8 cellular contexts compared by ENCODE assay signal in the genomic region with DNA sequence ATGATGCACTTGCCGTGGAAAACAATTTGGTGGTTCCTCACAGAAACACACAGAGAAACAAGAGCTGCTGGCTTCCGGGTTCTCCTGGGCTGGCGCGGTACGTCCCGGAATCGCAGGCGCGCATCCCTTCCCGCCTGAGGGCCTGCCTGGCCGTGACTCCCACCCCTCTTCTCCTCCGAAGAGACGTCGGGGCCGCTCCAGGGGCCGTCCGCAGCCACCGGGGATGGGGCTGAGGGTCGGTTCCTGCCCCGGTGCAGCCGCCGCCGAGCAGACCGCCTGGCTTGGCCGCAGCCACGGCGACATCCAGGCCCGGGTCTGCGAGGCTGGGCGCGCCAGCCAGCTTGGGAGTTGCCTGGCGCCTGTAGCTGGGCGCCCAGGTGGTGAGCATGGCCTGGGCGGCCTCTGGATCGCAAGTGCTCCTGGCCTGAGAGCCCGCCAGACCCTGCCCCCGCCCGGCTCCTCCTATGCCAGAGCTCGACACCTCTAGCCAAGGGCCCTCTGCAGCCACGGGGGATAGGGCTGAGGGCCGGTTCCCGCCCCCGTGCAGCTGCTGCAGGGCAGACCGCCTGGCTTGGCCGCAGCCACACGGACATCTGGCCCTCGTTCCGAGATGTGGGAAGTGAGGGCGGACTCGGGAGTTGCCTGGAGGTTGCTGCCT.
DNase-seq lines count a peak whose midpoint lies in the region; ATAC-seq and TF ChIP-seq lines count a peak whose summit lies in the region.
"Not testable (repeated sequence)": the region's sequence is repeated elsewhere in the genome, so short reads cannot be mapped to it uniquely, and the experiment has no call there.

No MANE protein-coding gene starts in this region.

- intact Hi-C loops in mammary epithelial cell (cut with micrococcal nuclease); right cardiac atrium (cut with DNase I); psoas muscle (cut with DNase I); upper lobe of right lung (cut with DNase I): not testable (repeated sequence)

- not testable (repeated sequence) for H3K4me3 Mint-ChIP-seq in WTC11

- H3K79me2 ChIP-seq in mammary epithelial cell (ENCODE audit: insufficient read depth, low read length) = not testable (repeated sequence)

- in situ Hi-C loops in mammary epithelial cell (cut with MboI; ENCODE audit: low sequenced_read_pairs in 2 of 2) = not testable (repeated sequence)

- H3K9me3 Mint-ChIP-seq in WTC11 = not testable (repeated sequence)

- peak; percentile 15 for ATAC-seq in GM21825 (IDR thresholded peaks at IDR 0.05; ENCODE audit: unreplicated experiment)
- ATAC-seq in HG03520 (IDR thresholded peaks at IDR 0.05; ENCODE audit: unreplicated experiment) = peak; percentile 32
- peak; percentile 4; the same call in 1 of the 2 replicates for ATAC-seq in WTC11
- ATAC-seq in right cardiac atrium = peak; percentile 38 to 45
- peak in 1 of 4 donors; percentile 27 for ATAC-seq in psoas muscle
- ATAC-seq in upper lobe of right lung = peak; percentile 29

- CTCF ChIA-PET in WTC11 (lab: Charles Lee); mammary epithelial cell (lab: Charles Lee; ENCODE audit: low non-redundant PET): not testable (repeated sequence)

- H3K27ac Mint-ChIP-seq in WTC11 = not testable (repeated sequence)

- not testable (repeated sequence) for TF ChIP-seq CTCF in GM12875 (IDR thresholded peaks at IDR 0.05; ENCODE audit: borderline replicate concordance, insufficient read depth, low read depth, low read length); WTC11 (IDR thresholded peaks at IDR 0.05); mammary epithelial cell (conservative IDR thresholded peaks at IDR 0.05 in 1 of 2, IDR thresholded peaks at IDR 0.05 in 1 of 2; ENCODE audit: extremely low read depth in 1 of 2, insufficient read depth in 1 of 2, low read depth in 1 of 2, low read length in 2 of 2); psoas muscle (IDR thresholded peaks at IDR 0.05); upper lobe of right lung (IDR thresholded peaks at IDR 0.05)

- 5% methylated on average over 45 of the region's 50 CpGs for WGBS in mammary epithelial cell (ENCODE audit: low coverage, missing lambda C conversion rate)
- WGBS in right cardiac atrium = 4% methylated on average over 45 of the region's 50 CpGs
- WGBS in psoas muscle, 3 donors = 4 to 9% (median 6%) methylated on average over 38 to 45 of the region's 50 CpGs

- POLR2A ChIA-PET in WTC11 (lab: Charles Lee) = not testable (repeated sequence)

- H3K4me1 Mint-ChIP-seq in WTC11 = not testable (repeated sequence)

- H3K27me3 ChIP-seq in mammary epithelial cell (ENCODE audit: insufficient read depth, low read length); right cardiac atrium (ENCODE audit: control insufficient read depth, insufficient read depth); upper lobe of right lung: not testable (repeated sequence)
- peaks cover 0 to 13% (median 2%) of the 10 kb centered on the region in 3 donors for H3K27me3 ChIP-seq in psoas muscle (ENCODE audit: insufficient read depth in 3 of 3, low read length in 2 of 3)

- peak overlapping the region; percentile 90 for H2AFZ ChIP-seq in mammary epithelial cell (ENCODE audit: low read depth, low read length)

- H3K9me3 ChIP-seq in mammary epithelial cell (replicated peaks; ENCODE audit: insufficient read depth, low read length); right cardiac atrium (ENCODE audit: control insufficient read depth, low read length); psoas muscle; upper lobe of right lung: not testable (repeated sequence)

- peak overlapping the region; percentile 73 for H3K4me2 ChIP-seq in mammary epithelial cell (ENCODE audit: insufficient read depth, low read depth, low read length)

- peak; percentile 61 for DNase-seq in WTC11 (ENCODE audit: low spot score)
- peak; percentile 16 for DNase-seq in mammary epithelial cell
- DNase-seq in right cardiac atrium = peak; percentile 25 to 76 (median 56)
- DNase-seq in psoas muscle = peak; percentile 19 to 61
- DNase-seq in upper lobe of right lung = peak; percentile 75

- H3K36me3 ChIP-seq in mammary epithelial cell (ENCODE audit: insufficient read depth, low read length); psoas muscle (ENCODE audit: insufficient read depth in 1 of 2, low read depth in 1 of 2); upper lobe of right lung: not testable (repeated sequence)

- H3K36me3 Mint-ChIP-seq in WTC11 = not testable (repeated sequence)

- peaks cover 71% of the 10 kb centered on the region for H3K27me3 Mint-ChIP-seq in WTC11 (ENCODE audit: low read depth)

- not testable (repeated sequence) for H3K9ac ChIP-seq in mammary epithelial cell (ENCODE audit: insufficient read depth, low read length)

- not testable (repeated sequence) for BruUV-seq in mammary epithelial cell (replicated peaks; lab: Mats Ljungman, UMichigan)

- dilution Hi-C loops in mammary epithelial cell (cut with HindIII; ENCODE audit: low sequenced_read_pairs) = not testable (repeated sequence)

- H3K27ac ChIP-seq in mammary epithelial cell (ENCODE audit: insufficient read depth, low read depth, low read length); psoas muscle; upper lobe of right lung: not testable (repeated sequence)
- peak overlapping the region; percentile 45 for H3K27ac ChIP-seq in right cardiac atrium (ENCODE audit: low read length)

- H3K4me3 ChIP-seq in GM12875 (ENCODE audit: low read depth, low read length) = peak overlapping the region; percentile 58
- H3K4me3 ChIP-seq in mammary epithelial cell (replicated peaks in 1 of 3; ENCODE audit: insufficient read depth in 1 of 3, low read depth in 2 of 3, low read length in 3 of 3) = peak overlapping the region in 2 of 3 experiments; percentile 24 to 45
- H3K4me3 ChIP-seq in right cardiac atrium (ENCODE audit: low read length) = peak overlapping the region; percentile 42
- H3K4me3 ChIP-seq in psoas muscle = peak overlapping the region; percentile 57
- peak overlapping the region; percentile 36 for H3K4me3 ChIP-seq in upper lobe of right lung

- H4K20me1 ChIP-seq in mammary epithelial cell (ENCODE audit: insufficient read depth, low read length) = not testable (repeated sequence)

- H3K4me1 ChIP-seq in mammary epithelial cell (ENCODE audit: insufficient read depth, low read length); right cardiac atrium (ENCODE audit: control insufficient read depth, insufficient read depth, low read length); psoas muscle; upper lobe of right lung: not testable (repeated sequence)

Comparison
In these comparisons a context has a peak if more than half of its experiments do, and no peak if none do; other contexts are left out.
1. DNase-seq: peak in every context shown above with its lines; median percentile 75 in upper lobe of right lung; 61 in WTC11; 56 in right cardiac atrium; 40 in psoas muscle; 16 in mammary epithelial cell.